11 cellular contexts compared by ENCODE assay signal in the genomic region with DNA sequence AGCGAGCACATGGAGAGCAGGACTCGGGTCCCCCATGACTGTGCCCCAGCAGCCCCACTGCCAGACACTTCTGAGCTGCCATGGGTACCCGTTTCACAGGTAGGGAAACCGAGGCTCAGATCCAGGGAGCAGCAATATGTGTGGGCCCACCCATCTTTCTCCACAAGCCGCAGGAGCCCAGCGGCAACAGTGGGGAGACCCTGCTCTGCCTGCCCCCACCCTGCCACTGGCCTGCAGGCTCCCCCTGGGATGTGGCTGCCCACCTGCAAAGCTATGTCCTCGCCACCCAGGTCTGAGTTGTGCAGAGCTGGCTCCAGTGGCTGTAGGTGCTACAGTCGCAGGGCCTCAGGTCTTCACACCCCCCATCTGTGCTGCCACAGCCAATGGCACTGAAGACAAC. TPM values are rescaled to one million over a fixed set of nuclear protein-coding genes. Genes with fewer than 3 reads are reported as not detected.
"Had no signal": no experiment of that assay in that cellular context is flagged by ENCODE, and none has a peak within 500 bp of the region (broad histone marks: within the 10 kb centered on the region; RNA-seq: fewer than 3 reads in every experiment).

No MANE protein-coding gene starts in this region.

- H3K4me2 ChIP-seq: GM23338 had no signal

- ATAC-seq: GM23338, HCT116 had no signal

- H3K4me3 ChIP-seq: GM23248, GM23338, HAP-1 had no signal

- H3K9me3 ChIP-seq: HAP-1 had no signal

- H2AFZ ChIP-seq: GM23248, GM23338 had no signal

- H3K27ac ChIP-seq: GM23248 had no signal

- H3K36me3 ChIP-seq: HAP-1 had no signal

- H3K4me1 ChIP-seq: HAP-1 had no signal

- H3K9ac ChIP-seq: GM23248 had no signal

- DNase-seq: GM23248, GOT3, H9, HCEC 1CT, HFFc6 had no signal

RNA-seq across cellular contexts. Expression of a gene that starts 50.6 kb away (rescaled TPM):
- total RNA-seq: GM23248, H1, H4, H7, H9 had no signal
- polyA plus RNA-seq: GM23248 had no signal
